ENCODE assay signal across 16 cellular contexts in the genomic region with DNA sequence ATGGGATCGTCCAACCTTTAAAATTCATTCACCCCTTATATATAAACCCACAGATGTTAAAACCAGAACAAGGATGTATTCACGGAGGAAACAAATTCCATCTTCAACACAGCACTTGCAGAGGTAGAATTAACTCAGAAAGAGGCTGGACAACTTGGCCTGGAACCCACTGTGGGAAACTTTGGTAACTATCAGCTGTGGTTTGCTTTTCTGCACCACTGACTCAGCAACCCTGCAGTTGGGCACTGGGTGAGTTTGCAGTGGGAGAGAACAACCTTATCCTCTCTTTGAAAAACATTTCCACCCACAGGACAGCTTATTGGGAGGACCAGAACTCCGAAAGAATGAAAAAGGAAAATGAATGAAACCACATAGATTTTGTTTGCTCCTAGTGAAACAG.
A peak's percentile ranks its signal among the peaks of the same experiment; 100 is the strongest.
DNase-seq lines count a peak whose midpoint lies in the region; ATAC-seq, FAIRE-seq and TF ChIP-seq lines count a peak whose summit lies in the region.
"Had no signal": no experiment of that assay in that cellular context is flagged by ENCODE, and none has a peak within 500 bp of the region (broad histone marks: within the 10 kb centered on the region; RNA-seq: fewer than 3 reads in every experiment).

No MANE protein-coding gene starts in this region.

- H3K4me3 ChIP-seq in cardiac fibroblast (replicated peaks in 1 of 2; ENCODE audit: low read depth in 2 of 2, low read length in 2 of 2) (no peak overlapping the region), HepG2 (replicated peaks in 1 of 3; ENCODE audit: insufficient read depth in 1 of 3, low read depth in 2 of 3, low read length in 3 of 3) (no peak overlapping the region)
- H3K4me3 ChIP-seq: dorsolateral prefrontal cortex had no signal

- H3K27me3 ChIP-seq in HepG2 (ENCODE audit: control insufficient read depth in 1 of 2, insufficient read depth in 2 of 2, low read length in 2 of 2), result peaks cover 2% of the 10 kb centered on the region in 2 experiments; a peak in 2 of 5 replicates
- H3K27me3 ChIP-seq: dorsolateral prefrontal cortex had no signal

- POLR2A ChIA-PET in HepG2 (lab: Yijun Ruan, JAX), result no interaction called here

- no peak overlapping the region for H3K27ac ChIP-seq in HepG2 (ENCODE audit: extremely low read length, insufficient read depth, low read length)
- H3K27ac ChIP-seq: C4-2B, dorsolateral prefrontal cortex had no signal

- TF ChIP-seq CTCF in cardiac fibroblast (IDR thresholded peaks at IDR 0.05; ENCODE audit: low read depth, low read length), result no peak
- TF ChIP-seq CTCF in omental fat pad (IDR thresholded peaks at IDR 0.05), result no peak
- no peak for TF ChIP-seq CTCF in HepG2 (CRISPR knock-in tag; IDR thresholded peaks at IDR 0.05)

- no peak overlapping the region for H3K4me2 ChIP-seq in HepG2 (ENCODE audit: low read depth, low read length)

- no peak overlapping the region for H2AFZ ChIP-seq in HepG2 (ENCODE audit: low read length)

- CTCF ChIA-PET in HepG2 (lab: Yijun Ruan, JAX; ENCODE audit: low intra/inter-chr PET ratio, low total read pairs), result interaction anchor here (5.2 kb wide), 1 partner anchor 281 kb away, joined by 59 read pairs; no protein-coding TSS in a partner anchor

- H3K36me3 ChIP-seq in HepG2 (replicated peaks in 1 of 2; ENCODE audit: control insufficient read depth in 1 of 2, insufficient read depth in 2 of 2, low read length in 2 of 2), result no peaks in the 10 kb centered on the region

- no TSS peak for BruUV-seq in HepG2 (replicated peaks; lab: Mats Ljungman, UMichigan)

- TF ChIP-seq EP300 in HepG2 (IDR thresholded peaks at IDR 0.05; ENCODE audit: low read depth in 2 of 2, low read length in 2 of 2), result no peak
- TF ChIP-seq EP300 in HepG2 (CRISPR knock-in tag; IDR thresholded peaks at IDR 0.05; ENCODE audit: borderline replicate concordance), result no peak

- WGBS in HepG2 (ENCODE audit: low lambda C conversion rate), result 41% methylated on average over 3 of the region's 3 CpGs

- ATAC-seq in omental fat pad (ENCODE audit: low FRiP score) (peak; percentile 50), HepG2 (no peak)
- ATAC-seq: Right ventricle myocardium inferior had no signal

- no peaks in the 10 kb centered on the region for H3K4me1 ChIP-seq in HepG2 (ENCODE audit: insufficient read depth, low read length)

- in situ Hi-C loops in HepG2 (cut with HindIII; ENCODE audit: extremely low pct_ligation_motif_present, low pct_unique_long_range_greater_than_20kb), result no loop called here

- no peak for FAIRE-seq in HepG2 (lab: Jason Lieb, UNC)
- FAIRE-seq in GM12891 (lab: Jason Lieb, UNC), result no peak

- H3K9ac ChIP-seq in HepG2 (ENCODE audit: insufficient read depth, low read depth, low read length), result no peak overlapping the region

- no peaks in the 10 kb centered on the region for H4K20me1 ChIP-seq in HepG2 (ENCODE audit: insufficient read depth, low read length)

- no peaks in the 10 kb centered on the region for H3K79me2 ChIP-seq in HepG2 (ENCODE audit: insufficient read depth, low read length)

- no peak for TF ChIP-seq RAD21 in HepG2 (CRISPR knock-in tag; IDR thresholded peaks at IDR 0.05)

- no peak for TF ChIP-seq POLR2A in HepG2 (IDR thresholded peaks at IDR 0.05; ENCODE audit: insufficient read depth in 1 of 2, low read depth in 2 of 2, low read length in 2 of 2)
- no peak for TF ChIP-seq POLR2A in GM12891 (IDR thresholded peaks at IDR 0.05; ENCODE audit: low read depth, low read length)

- intact Hi-C loops in HepG2 (cut with micrococcal nuclease; ENCODE audit: unreplicated experiment), result loop anchor here (5.0 kb wide), 1 partner anchor 733 kb away; no protein-coding TSS in a partner anchor

- DNase-seq in AG20443 (ENCODE audit: low spot score) (peak; percentile 64), NCI-H226 (peak; percentile 59), cardiac fibroblast (ENCODE audit: low read depth in 2 of 2) (peak; percentile 54 to 80), omental fat pad (ENCODE audit: low spot score) (no peak), HepG2 (ENCODE audit: low spot score) (no peak), germinal center (ENCODE audit: low spot score) (no peak), GM12891 (ENCODE audit: insufficient read length, low spot score) (no peak), DMS114 treated with DMSO at 0.1 percent for 48 hours (lab: John Stamatoyannopoulos, UW; ENCODE audit: unreplicated experiment) (no peak)
- DNase-seq: amygdala, DMS79, dorsolateral prefrontal cortex, MM.1S, NCI-H2107, NCI-H82 had no signal

- H3K9me3 ChIP-seq in HepG2 (ENCODE audit: low read length), result no peaks in the 10 kb centered on the region

TF ChIP-seq in HepG2, 621 proteins besides CTCF, POLR2A, EP300 and RAD21:
- TF ChIP-seq ZNF451 (CRISPR knock-in tag; IDR thresholded peaks at IDR 0.05), result no peak
- TF ChIP-seq KMT2A (CRISPR knock-in tag; IDR thresholded peaks at IDR 0.05), result no peak
- TF ChIP-seq SIN3B (IDR thresholded peaks at IDR 0.05; ENCODE audit: low read length), result no peak
- TF ChIP-seq ZNF367 (CRISPR knock-in tag; IDR thresholded peaks at IDR 0.05; ENCODE audit: borderline replicate concordance), result no peak
- no peak for TF ChIP-seq ERF (CRISPR knock-in tag; IDR thresholded peaks at IDR 0.05)
- TF ChIP-seq ZNF143 (CRISPR knock-in tag; IDR thresholded peaks at IDR 0.05), result no peak
- no peak for TF ChIP-seq CAMTA2 (CRISPR knock-in tag; IDR thresholded peaks at IDR 0.05; ENCODE audit: borderline replicate concordance)
- TF ChIP-seq ZNF605 (CRISPR knock-in tag; IDR thresholded peaks at IDR 0.05), result no peak
- TF ChIP-seq RORA (CRISPR knock-in tag; IDR thresholded peaks at IDR 0.05), result no peak
- TF ChIP-seq, protein P1, sequence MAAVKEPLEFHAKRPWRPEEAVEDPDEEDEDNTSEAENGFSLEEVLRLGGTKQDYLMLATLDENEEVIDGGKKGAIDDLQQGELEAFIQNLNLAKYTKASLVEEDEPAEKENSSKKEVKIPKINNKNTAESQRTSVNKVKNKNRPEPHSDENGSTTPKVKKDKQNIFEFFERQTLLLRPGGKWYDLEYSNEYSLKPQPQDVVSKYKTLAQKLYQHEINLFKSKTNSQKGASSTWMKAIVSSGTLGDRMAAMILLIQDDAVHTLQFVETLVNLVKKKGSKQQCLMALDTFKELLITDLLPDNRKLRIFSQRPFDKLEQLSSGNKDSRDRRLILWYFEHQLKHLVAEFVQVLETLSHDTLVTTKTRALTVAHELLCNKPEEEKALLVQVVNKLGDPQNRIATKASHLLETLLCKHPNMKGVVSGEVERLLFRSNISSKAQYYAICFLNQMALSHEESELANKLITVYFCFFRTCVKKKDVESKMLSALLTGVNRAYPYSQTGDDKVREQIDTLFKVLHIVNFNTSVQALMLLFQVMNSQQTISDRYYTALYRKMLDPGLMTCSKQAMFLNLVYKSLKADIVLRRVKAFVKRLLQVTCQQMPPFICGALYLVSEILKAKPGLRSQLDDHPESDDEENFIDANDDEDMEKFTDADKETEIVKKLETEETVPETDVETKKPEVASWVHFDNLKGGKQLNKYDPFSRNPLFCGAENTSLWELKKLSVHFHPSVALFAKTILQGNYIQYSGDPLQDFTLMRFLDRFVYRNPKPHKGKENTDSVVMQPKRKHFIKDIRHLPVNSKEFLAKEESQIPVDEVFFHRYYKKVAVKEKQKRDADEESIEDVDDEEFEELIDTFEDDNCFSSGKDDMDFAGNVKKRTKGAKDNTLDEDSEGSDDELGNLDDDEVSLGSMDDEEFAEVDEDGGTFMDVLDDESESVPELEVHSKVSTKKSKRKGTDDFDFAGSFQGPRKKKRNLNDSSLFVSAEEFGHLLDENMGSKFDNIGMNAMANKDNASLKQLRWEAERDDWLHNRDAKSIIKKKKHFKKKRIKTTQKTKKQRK (IDR thresholded peaks at IDR 0.05; ENCODE audit: low read length), result no peak
- TF ChIP-seq SIX1 (CRISPR knock-in tag; IDR thresholded peaks at IDR 0.05; ENCODE audit: borderline replicate concordance), result no peak
- no peak for TF ChIP-seq FOXA3 (CRISPR knock-in tag; IDR thresholded peaks at IDR 0.05)

TF ChIP-seq in GM12891, 5 proteins besides CTCF, POLR2A, EP300 and RAD21:
- TF ChIP-seq TAF1 (IDR thresholded peaks at IDR 0.05; ENCODE audit: low read depth, low read length) (no peak), POU2F2 (IDR thresholded peaks at IDR 0.05; ENCODE audit: low read depth, low read length) (no peak), POLR2AphosphoS5 (IDR thresholded peaks at IDR 0.05; ENCODE audit: low read depth, low read length) (no peak), PAX5 (IDR thresholded peaks at IDR 0.05; ENCODE audit: insufficient read depth, low read length, severe bottlenecking) (no peak), SPI1 (IDR thresholded peaks at IDR 0.05; ENCODE audit: low read depth, low read length) (no peak)

Comparison
In these comparisons a context has a peak if more than half of its experiments do, and no peak if none do; other contexts are left out.
1. DNase-seq: peak in AG20443 (single experiment), NCI-H226 (single experiment) and cardiac fibroblast (2 of 2); none in omental fat pad (single experiment), HepG2 (single experiment), germinal center (single experiment), GM12891 (single experiment) and DMS114 treated with DMSO at 0.1 percent for 48 hours (single experiment).